ENCODE assay signal across 24 cellular contexts in genomic region chr3:112789787-112790186, GRCh38. TPM values are rescaled to one million over a fixed set of nuclear protein-coding genes. Genes with fewer than 3 reads are reported as not detected.
"Had no signal": no experiment of that assay in that cellular context is flagged by ENCODE, and none has a peak within 500 bp of the region (broad histone marks: within the 10 kb centered on the region; RNA-seq: fewer than 3 reads in every experiment).

No MANE protein-coding gene starts in this region.

- H3K27me3 ChIP-seq: gastroesophageal sphincter, ovary, right atrium auricular region, sigmoid colon, stomach had no signal

- DNase-seq: cortex of kidney; effector memory CD4-positive, alpha-beta T cell; kidney glomerular epithelial cell; mucosa of descending colon; naive thymus-derived CD8-positive, alpha-beta T cell; ovary; sigmoid colon; stimulated activated CD4-positive, alpha-beta T cell treated with anti-CD3 and anti-CD28 coated beads, Interleukin-2, amount 100 ng/mL, for 24 hours; stimulated activated naive CD4-positive, alpha-beta T cell; stomach; substantia nigra; trophoblast cell had no signal

- H3K27ac Mint-ChIP-seq: naive thymus-derived CD8-positive, alpha-beta T cell had no signal

- H3K4me3 Mint-ChIP-seq: naive thymus-derived CD8-positive, alpha-beta T cell had no signal

- H3K36me3 ChIP-seq: gastroesophageal sphincter, ovary, right atrium auricular region, sigmoid colon, stomach, thoracic aorta had no signal

- ATAC-seq: esophagus mucosa; gastroesophageal sphincter; mucosa of descending colon; naive thymus-derived CD8-positive, alpha-beta T cell had no signal

- H3K9me3 ChIP-seq: gastroesophageal sphincter, ovary had no signal

- H3K4me1 ChIP-seq: gastroesophageal sphincter, right atrium auricular region, sigmoid colon had no signal

- H3K27me3 Mint-ChIP-seq: naive thymus-derived CD8-positive, alpha-beta T cell had no signal

- H3K4me3 ChIP-seq: gastroesophageal sphincter, mucosa of descending colon, ovary, right atrium auricular region, sigmoid colon, skin epidermis, stomach, thoracic aorta had no signal

- H3K27ac ChIP-seq: gastroesophageal sphincter, ovary, right atrium auricular region, sigmoid colon, skin epidermis, stomach, thoracic aorta had no signal

RNA-seq across cellular contexts. Expression of gene CD200R1L, which starts 56.9 kb away (rescaled TPM):
- total RNA-seq: chondrocyte; esophagus mucosa; fibroblast of lung; gastroesophageal sphincter; liver; lung microvascular endothelial cell; mucosa of descending colon; naive thymus-derived CD8-positive, alpha-beta T cell; ovary; posterior vena cava; right atrium auricular region; sigmoid colon; stomach; thoracic aorta; urinary bladder had no signal
- polyA plus RNA-seq: fibroblast of lung; liver; naive thymus-derived CD8-positive, alpha-beta T cell; neural cell; ovary; sigmoid colon; stomach; urinary bladder had no signal
